ENCODE assay signal across 20 cellular contexts in the genomic region with DNA sequence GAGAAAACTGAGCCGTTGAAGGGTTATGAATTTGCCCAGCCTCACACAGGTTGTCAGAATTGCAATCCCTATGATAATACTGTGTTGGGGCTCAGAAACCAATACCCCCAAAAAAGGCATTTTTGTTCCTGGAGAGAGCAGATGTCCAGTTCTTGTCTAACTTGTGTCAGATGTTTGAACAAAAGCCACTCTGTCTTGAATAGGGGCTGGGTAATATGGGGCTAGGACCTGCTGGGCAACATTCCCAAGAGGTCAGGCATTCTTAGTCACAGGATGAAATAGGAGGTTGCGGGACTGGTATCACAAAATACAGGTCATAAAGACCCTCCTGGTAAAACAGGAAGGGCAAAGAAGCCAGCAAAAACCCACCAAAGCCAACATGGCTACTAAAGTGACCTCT.
DNase-seq lines count a peak whose midpoint lies in the region; ATAC-seq and TF ChIP-seq lines count a peak whose summit lies in the region.
"Had no signal": no experiment of that assay in that cellular context is flagged by ENCODE, and none has a peak within 500 bp of the region (broad histone marks: within the 10 kb centered on the region; RNA-seq: fewer than 3 reads in every experiment).

No MANE protein-coding gene starts in this region.

- no peak overlapping the region for H4K8ac ChIP-seq in mesendoderm (ENCODE audit: low read depth, low read length)

- POLR2A ChIA-PET in PC-3 (lab: Charles Lee; ENCODE audit: unreplicated experiment) = interaction anchor here (0.6 kb wide), 1 partner anchor 1709 kb away, joined by 10 read pairs; no protein-coding TSS in a partner anchor

- no peaks in the 10 kb centered on the region for H3K36me3 ChIP-seq in GM23338 (ENCODE audit: insufficient read depth)
- H3K36me3 ChIP-seq in PC-3 (ENCODE audit: low read depth, low read length) = no peaks in the 10 kb centered on the region
- no peaks in the 10 kb centered on the region for H3K36me3 ChIP-seq in mesendoderm (ENCODE audit: control insufficient read depth, insufficient read depth, low read length)
- H3K36me3 ChIP-seq: BLaER1 had no signal

- no peak overlapping the region for H3K4ac ChIP-seq in mesendoderm (ENCODE audit: low read depth, low read length)

- peaks cover 24% of the 10 kb centered on the region for H3K4me1 Mint-ChIP-seq in GM23338

- H3K4me1 ChIP-seq in GM23338 (ENCODE audit: insufficient read depth) (peaks cover 26% of the 10 kb centered on the region), PC-3 (ENCODE audit: insufficient read depth, low read length) (peaks cover 29% of the 10 kb centered on the region), mesendoderm (ENCODE audit: control insufficient read depth, low read depth, low read length) (peaks cover 3% of the 10 kb centered on the region)
- H3K4me1 ChIP-seq: BLaER1 had no signal

- H3K27ac ChIP-seq in GM23338 (ENCODE audit: low read depth) = peak overlapping the region; percentile 74
- peak overlapping the region; percentile 90 for H3K27ac ChIP-seq in PC-3 (ENCODE audit: low read length)
- H3K27ac ChIP-seq in epithelial cell of prostate = peak overlapping the region; percentile 35
- no peak overlapping the region for H3K27ac ChIP-seq in mesendoderm (ENCODE audit: low read depth, low read length)
- H3K27ac ChIP-seq: BLaER1, GM23248 had no signal

- H3K79me2 ChIP-seq in GM23338 (replicated peaks; ENCODE audit: insufficient read depth) (no peaks in the 10 kb centered on the region), PC-3 (ENCODE audit: low read length) (no peaks in the 10 kb centered on the region), mesendoderm (ENCODE audit: control insufficient read depth, insufficient read depth, low read length) (no peaks in the 10 kb centered on the region)

- no peak overlapping the region for H3K27ac Mint-ChIP-seq in GM23338
- H3K27ac Mint-ChIP-seq: CD8-positive, alpha-beta T cell had no signal

- peaks cover 41% of the 10 kb centered on the region for H3K9me3 Mint-ChIP-seq in GM23338
- H3K9me3 Mint-ChIP-seq: CD8-positive, alpha-beta T cell had no signal

- H3K9me3 ChIP-seq in PC-3 (ENCODE audit: low read length) = no peaks in the 10 kb centered on the region
- H3K9me3 ChIP-seq: BLaER1, SK-N-SH had no signal

- intact Hi-C loops in PC-3 (cut with micrococcal nuclease) = no loop called here

- 0 out of 2 replicates have a peak overlapping the region, but pooled peaks have one; percentile 24 for H3K4me2 ChIP-seq in GM23338
- peak overlapping the region; percentile 70 for H3K4me2 ChIP-seq in PC-3 (ENCODE audit: low read length)
- no peak overlapping the region for H3K4me2 ChIP-seq in mesendoderm (ENCODE audit: low read length)
- H3K4me2 ChIP-seq: BLaER1, SK-N-SH had no signal

- H2BK120ac ChIP-seq in mesendoderm (ENCODE audit: low read depth, low read length) = peak overlapping the region; percentile 74

- peak overlapping the region; percentile 51 for H3K18ac ChIP-seq in mesendoderm (ENCODE audit: low read length)

- H3K23ac ChIP-seq in mesendoderm (ENCODE audit: low read length) = no peak overlapping the region

- CTCF ChIA-PET in PC-3 (lab: Charles Lee) = no interaction called here

- H2AK5ac ChIP-seq in mesendoderm (ENCODE audit: low read length) = no peak overlapping the region

- BruUV-seq in PC-3 (replicated peaks; lab: Mats Ljungman, UMichigan) = no TSS peak

- H3K4me3 ChIP-seq in GM23338 (no peak overlapping the region), PC-3 (ENCODE audit: low read length) (peak overlapping the region; percentile 45), mesendoderm (ENCODE audit: low read length) (no peak overlapping the region)
- H3K4me3 ChIP-seq: BLaER1, GM23248 had no signal

- no peaks in the 10 kb centered on the region for H3F3A ChIP-seq in GM23338 (replicated peaks; ENCODE audit: low read depth)
- no peaks in the 10 kb centered on the region for H3F3A ChIP-seq in PC-3 (ENCODE audit: low read length, unreplicated experiment)

- H4K20me1 ChIP-seq in GM23338 (replicated peaks; ENCODE audit: insufficient read depth) = no peaks in the 10 kb centered on the region
- no peaks in the 10 kb centered on the region for H4K20me1 ChIP-seq in PC-3 (ENCODE audit: low read length)
- H4K20me1 ChIP-seq: BLaER1 had no signal

- no CpG with 5 or more reads among the region's 2 CpGs for WGBS in mesendoderm (ENCODE audit: extremely low coverage, insufficient coverage, low lambda C conversion rate)

- no peak for TF ChIP-seq CTCF in GM23338 (conservative IDR thresholded peaks at IDR 0.05; ENCODE audit: low read depth in 2 of 2)
- no peak for TF ChIP-seq CTCF in PC-3 (conservative IDR thresholded peaks at IDR 0.05; ENCODE audit: low read depth, low read length)

- H3K9me2 ChIP-seq in GM23338 (ENCODE audit: insufficient read depth) (peaks cover 41% of the 10 kb centered on the region), PC-3 (replicated peaks; ENCODE audit: low read length) (no peaks in the 10 kb centered on the region)
- H3K9me2 ChIP-seq: SK-N-SH had no signal

- H3K79me1 ChIP-seq in mesendoderm (ENCODE audit: low read length) = no peaks in the 10 kb centered on the region

- H4K5ac ChIP-seq in mesendoderm (ENCODE audit: low read length) = no peak overlapping the region

- H3K27me3 Mint-ChIP-seq in GM23338 (ENCODE audit: insufficient read depth, low read depth, poor library complexity) = peaks cover 2% of the 10 kb centered on the region

- DNase-seq in GM23338 (ENCODE audit: low spot score) (no peak), PC-3 (peak; percentile 89), epithelial cell of prostate (ENCODE audit: low read depth, low spot score) (peak; percentile 16), mesendoderm (peak; percentile 14), NCI-H82 (lab: John Stamatoyannopoulos, UW) (no peak), HCEC 1CT (no peak)
- DNase-seq: CD8-positive, alpha-beta T cell; DMS79 treated with DMSO at 0.1 percent for 48 hours; GM23248; IMR-90; MM.1S; NCI-H1092; NCI-H2081 treated with DMSO at 0.1 percent for 48 hours; NCI-H446 treated with DMSO at 0.1 percent for 48 hours; NCI-H69; SHP77 treated with DMSO at 0.1 percent for 48 hours; SK-N-SH had no signal

- ATAC-seq in GM23338 (no peak), PC-3 (peak; percentile 68), GM19467 (IDR thresholded peaks at IDR 0.05; ENCODE audit: unreplicated experiment) (no peak), HG02642 (IDR thresholded peaks at IDR 0.05; ENCODE audit: poor library complexity, unreplicated experiment) (no peak)
- ATAC-seq: CD8-positive, alpha-beta T cell had no signal

- no peak overlapping the region for H2AFZ ChIP-seq in GM23338
- peak overlapping the region; percentile 10; the same call in 1 of the 2 replicates for H2AFZ ChIP-seq in PC-3 (ENCODE audit: low read length)
- H2AFZ ChIP-seq: GM23248 had no signal

- H3K27me3 ChIP-seq in GM23338 (ENCODE audit: insufficient read depth) (no peaks in the 10 kb centered on the region), PC-3 (ENCODE audit: low read length) (no peaks in the 10 kb centered on the region), mesendoderm (ENCODE audit: insufficient read depth, low read length, poor library complexity) (no peaks in the 10 kb centered on the region)
- H3K27me3 ChIP-seq: BLaER1 had no signal

- no peak overlapping the region for H2BK5ac ChIP-seq in mesendoderm (ENCODE audit: low read length)

- H3K4me3 Mint-ChIP-seq in GM23338 = no peak overlapping the region
- H3K4me3 Mint-ChIP-seq: CD8-positive, alpha-beta T cell had no signal

- peak overlapping the region; percentile 60 for H3K9ac ChIP-seq in PC-3 (ENCODE audit: low read length)
- no peak overlapping the region for H3K9ac ChIP-seq in mesendoderm (ENCODE audit: low read length)
- H3K9ac ChIP-seq: BLaER1, GM23248, SK-N-SH had no signal

- H2BK15ac ChIP-seq in mesendoderm (replicated peaks; ENCODE audit: low read depth) = peak overlapping the region; percentile 1

- H3K36me3 Mint-ChIP-seq in GM23338 (ENCODE audit: low read depth) = peaks cover 47% of the 10 kb centered on the region
- H3K36me3 Mint-ChIP-seq: CD8-positive, alpha-beta T cell had no signal

- H3K56ac ChIP-seq in mesendoderm (ENCODE audit: low read length) = no peak overlapping the region

TF ChIP-seq in GM23338, 12 proteins besides CTCF, POLR2A, EP300 and RAD21 (continues in another document):
- TF ChIP-seq EZH2phosphoT487 (IDR thresholded peaks at IDR 0.05; ENCODE audit: unreplicated experiment) = no peak

Comparison
In these comparisons a context has a peak if more than half of its experiments do, and no peak if none do; other contexts are left out.
1. DNase-seq: peak in PC-3 (single experiment), epithelial cell of prostate (single experiment) and mesendoderm (single experiment); none in GM23338 (single experiment), NCI-H82 (single experiment) and HCEC 1CT (single experiment).